7 cellular contexts compared by ENCODE assay signal in the genomic region with DNA sequence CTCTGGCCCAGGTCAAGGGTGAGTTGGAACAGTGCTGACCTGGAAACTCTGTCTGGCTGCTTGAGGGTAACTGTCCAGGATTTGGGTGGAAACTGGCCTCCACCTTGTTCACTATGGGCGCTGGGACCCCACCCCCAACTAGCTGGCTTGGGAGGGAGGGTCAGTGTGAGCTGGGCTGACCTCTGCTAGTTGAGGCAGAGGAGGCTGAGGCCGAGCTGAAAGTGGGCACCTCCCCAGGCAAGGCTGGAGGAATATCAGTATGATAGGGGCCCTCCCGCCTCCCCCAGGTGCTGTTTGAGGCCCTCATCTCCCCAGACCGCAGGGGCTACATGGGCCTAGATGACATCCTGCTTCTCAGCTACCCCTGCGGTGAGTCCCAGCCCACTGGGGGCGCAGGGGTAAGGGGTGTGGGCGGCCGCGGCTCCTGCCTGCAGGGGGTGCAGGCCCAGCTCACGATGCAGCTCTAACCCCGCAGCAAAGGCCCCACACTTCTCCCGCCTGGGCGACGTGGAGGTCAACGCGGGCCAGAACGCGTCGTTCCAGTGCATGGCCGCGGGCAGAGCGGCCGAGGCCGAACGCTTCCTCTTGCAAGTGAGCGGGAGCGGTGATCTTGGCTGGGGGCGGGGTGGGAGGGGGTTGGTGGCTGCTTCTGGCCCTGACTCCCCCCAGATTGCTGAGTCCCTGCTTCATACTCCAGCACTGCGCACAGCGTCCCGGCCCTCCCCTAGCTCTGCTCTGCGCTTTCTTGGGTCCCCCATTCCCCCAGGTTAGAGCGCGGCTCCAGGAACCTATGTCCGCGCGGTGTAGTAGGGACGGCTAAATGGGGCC. TPM values are rescaled to one million over a fixed set of nuclear protein-coding genes. Genes with fewer than 3 reads are reported as not detected.
DNase-seq lines count a peak whose midpoint lies in the region; ATAC-seq and TF ChIP-seq lines count a peak whose summit lies in the region.

No MANE protein-coding gene starts in this region.

- H2AFZ ChIP-seq in MM.1S (ENCODE audit: low read length) = no peak overlapping the region

- no peaks in the 10 kb centered on the region for H3K9me3 ChIP-seq in MM.1S (replicated peaks; ENCODE audit: insufficient read depth, low read length)
- H3K9me3 ChIP-seq in left lung = no peaks in the 10 kb centered on the region
- H3K9me3 ChIP-seq in subcutaneous abdominal adipose tissue (ENCODE audit: control insufficient read depth in 5 of 5, low read length in 5 of 5) = no peaks in the 10 kb centered on the region

- H3K9me2 ChIP-seq in MM.1S (replicated peaks; ENCODE audit: insufficient read depth, low read length) = no peaks in the 10 kb centered on the region

- H3K4me3 ChIP-seq in MM.1S (ENCODE audit: low read length) (peak overlapping the region; percentile 29; the same call in 1 of the 2 replicates), cardiac fibroblast (replicated peaks in 1 of 2; ENCODE audit: low read depth in 2 of 2, low read length in 2 of 2) (peak overlapping the region; percentile 42 to 50), left lung (peak overlapping the region; percentile 47 to 48), subcutaneous abdominal adipose tissue (ENCODE audit: low read depth in 1 of 5, low read length in 5 of 5) (peak overlapping the region; percentile 35 to 70 (median 62))

- H3K79me2 ChIP-seq in MM.1S (ENCODE audit: low read length) = no peaks in the 10 kb centered on the region

- no peak for TF ChIP-seq CTCF in MM.1S (IDR thresholded peaks at IDR 0.05; ENCODE audit: low read length)
- TF ChIP-seq CTCF in cardiac fibroblast (IDR thresholded peaks at IDR 0.05; ENCODE audit: low read depth, low read length) = no peak
- TF ChIP-seq CTCF in left lung (IDR thresholded peaks at IDR 0.05) = no peak

- H3K9ac ChIP-seq in MM.1S (ENCODE audit: low read length) = no peak overlapping the region
- H3K9ac ChIP-seq in subcutaneous abdominal adipose tissue (ENCODE audit: low read length in 5 of 5) = peak overlapping the region in 2 of 5 donors; percentile 53 to 68

- H3K27me3 ChIP-seq in MM.1S (replicated peaks; ENCODE audit: insufficient read depth, low read length) (peaks cover 88% of the 10 kb centered on the region), left lung (peaks cover 0 to 62% of the 10 kb centered on the region in 2 donors), subcutaneous abdominal adipose tissue (ENCODE audit: control insufficient read depth in 5 of 5, insufficient read depth in 4 of 5, low read length in 5 of 5) (peaks cover 0 to 15% (median 8%) of the 10 kb centered on the region in 5 donors)

- H3K4me1 ChIP-seq in MM.1S (ENCODE audit: low read length) (no peaks in the 10 kb centered on the region), left lung (peaks cover 9 to 13% of the 10 kb centered on the region in 2 donors), subcutaneous abdominal adipose tissue (ENCODE audit: control insufficient read depth in 5 of 5, insufficient read depth in 5 of 5, low read length in 5 of 5) (peaks cover 0 to 24% (median 17%) of the 10 kb centered on the region in 5 donors)

- intact Hi-C loops in left lung (cut with DNase I) = no loop called here

- H3K27ac ChIP-seq in MM.1S (ENCODE audit: low read length) (no peak overlapping the region), left lung (no peak overlapping the region), subcutaneous abdominal adipose tissue (ENCODE audit: low read depth, low read length) (no peak overlapping the region)

- H3K4me2 ChIP-seq in MM.1S (ENCODE audit: low read depth, low read length) = peak overlapping the region; percentile 62

- DNase-seq in MM.1S (no peak), cardiac fibroblast (ENCODE audit: low read depth in 2 of 2) (no peak), left lung (no peak), NCI-H187 (lab: John Stamatoyannopoulos, UW) (no peak)

- H4K20me1 ChIP-seq in MM.1S (ENCODE audit: insufficient read depth, low read length) = no peaks in the 10 kb centered on the region

- ATAC-seq in left lung = peak; percentile 22
- no peak for ATAC-seq in HG03521 (IDR thresholded peaks at IDR 0.05; ENCODE audit: unreplicated experiment)
- ATAC-seq in GM18858 (IDR thresholded peaks at IDR 0.05; ENCODE audit: unreplicated experiment) = no peak

- no peaks in the 10 kb centered on the region for H3F3A ChIP-seq in MM.1S (ENCODE audit: insufficient read depth, low read length)

- H3K36me3 ChIP-seq in MM.1S (replicated peaks; ENCODE audit: insufficient read depth, low read length) (no peaks in the 10 kb centered on the region), left lung (no peaks in the 10 kb centered on the region), subcutaneous abdominal adipose tissue (ENCODE audit: control insufficient read depth in 5 of 5, insufficient read depth in 5 of 5, low read length in 5 of 5) (peaks cover 0 to 6% (median 2%) of the 10 kb centered on the region in 5 donors)

RNA-seq across cellular contexts. Expression of gene PTPRU, which starts 22.9 kb away (rescaled TPM):
- 10 to 100 TPM; 28.8 to 45.4 TPM for total RNA-seq in left lung

RNA-seq across cellular contexts. Expression of gene MECR, which starts 28.5 kb away (rescaled TPM):
- 10 to 100 TPM; 19.2 to 20.6 TPM for total RNA-seq in left lung
